Comparison of ENCODE assay signal across 17 cellular contexts in the genomic region with DNA sequence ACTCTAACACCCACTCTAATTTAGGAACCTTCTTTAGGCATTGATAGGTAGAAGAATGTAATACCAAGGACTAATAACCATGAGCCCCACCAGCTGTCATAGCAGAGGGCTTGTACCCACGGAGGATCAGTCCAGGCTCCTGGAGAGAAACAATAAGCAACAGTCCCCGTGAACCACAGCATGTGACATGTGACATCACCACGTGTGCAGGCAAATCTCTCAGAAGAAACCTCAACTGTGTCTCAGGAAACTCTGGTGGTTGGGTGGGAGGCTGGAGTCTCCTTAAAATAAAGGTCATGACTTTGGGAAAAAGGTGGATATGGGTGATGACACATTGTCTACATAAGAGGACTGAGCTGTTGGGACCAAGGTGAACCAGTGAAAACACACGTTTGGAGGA.
DNase-seq lines count a peak whose midpoint lies in the region; ATAC-seq, FAIRE-seq and TF ChIP-seq lines count a peak whose summit lies in the region.
"Had no signal": no experiment of that assay in that cellular context is flagged by ENCODE, and none has a peak within 500 bp of the region (broad histone marks: within the 10 kb centered on the region; RNA-seq: fewer than 3 reads in every experiment).

No MANE protein-coding gene starts in this region.

- H3K27ac Mint-ChIP-seq in endodermal cell = no peak overlapping the region
- H3K27ac Mint-ChIP-seq: CD4-positive, CD25-positive, alpha-beta regulatory T cell had no signal

- H3K9me3 ChIP-seq in HepG2 (ENCODE audit: low read length) = no peaks in the 10 kb centered on the region
- no peaks in the 10 kb centered on the region for H3K9me3 ChIP-seq in right lobe of liver
- no peaks in the 10 kb centered on the region for H3K9me3 ChIP-seq in endodermal cell (ENCODE audit: control insufficient read depth, low read length)
- H3K9me3 ChIP-seq in gastroesophageal sphincter = no peaks in the 10 kb centered on the region
- H3K9me3 ChIP-seq: BLaER1 treated with 17β-estradiol and CSF1 and Interleukin-3, amounts not matched to agents 10 nM and 100 nM; HAP-1 had no signal

- TF ChIP-seq POLR2A in HepG2 (IDR thresholded peaks at IDR 0.05; ENCODE audit: insufficient read depth in 1 of 2, low read depth in 2 of 2, low read length in 2 of 2) (no peak), right lobe of liver (IDR thresholded peaks at IDR 0.05) (no peak), gastroesophageal sphincter (IDR thresholded peaks at IDR 0.05) (no peak)

- intact Hi-C loops in HepG2 (cut with micrococcal nuclease; ENCODE audit: unreplicated experiment) = no loop called here
- intact Hi-C loops in right lobe of liver (cut with DNase I) = no loop called here

- ATAC-seq in HepG2 = no peak
- ATAC-seq in right lobe of liver = no peak
- no peak for ATAC-seq in gastroesophageal sphincter

- H3K4me2 ChIP-seq in HepG2 (ENCODE audit: low read depth, low read length) = no peak overlapping the region
- H3K4me2 ChIP-seq: BLaER1 treated with 17β-estradiol and CSF1 and Interleukin-3, amounts not matched to agents 10 nM and 100 nM had no signal

- H2AFZ ChIP-seq in HepG2 (ENCODE audit: low read length) = no peak overlapping the region

- H3K4me3 Mint-ChIP-seq in endodermal cell = no peak overlapping the region
- H3K4me3 Mint-ChIP-seq: CD4-positive, CD25-positive, alpha-beta regulatory T cell had no signal

- H3K9me3 Mint-ChIP-seq in endodermal cell = no peaks in the 10 kb centered on the region

- no peaks in the 10 kb centered on the region for H4K20me1 ChIP-seq in HepG2 (ENCODE audit: insufficient read depth, low read length)
- H4K20me1 ChIP-seq: BLaER1 treated with 17β-estradiol and CSF1 and Interleukin-3, amounts not matched to agents 10 nM and 100 nM had no signal

- H3K27me3 Mint-ChIP-seq in endodermal cell (ENCODE audit: insufficient read depth) = no peaks in the 10 kb centered on the region
- H3K27me3 Mint-ChIP-seq: CD4-positive, CD25-positive, alpha-beta regulatory T cell had no signal

- no peak for FAIRE-seq in HepG2 (lab: Jason Lieb, UNC)
- FAIRE-seq: GM19239, H1 had no signal

- H3K36me3 ChIP-seq in HepG2 (replicated peaks in 1 of 2; ENCODE audit: control insufficient read depth in 1 of 2, insufficient read depth in 2 of 2, low read length in 2 of 2) (no peaks in the 10 kb centered on the region), right lobe of liver (no peaks in the 10 kb centered on the region), endodermal cell (ENCODE audit: control insufficient read depth, insufficient read depth, low read length) (no peaks in the 10 kb centered on the region), gastroesophageal sphincter (no peaks in the 10 kb centered on the region)
- H3K36me3 ChIP-seq: BLaER1 treated with 17β-estradiol and CSF1 and Interleukin-3, amounts not matched to agents 10 nM and 100 nM; HAP-1 had no signal

- H3K36me3 Mint-ChIP-seq in endodermal cell (ENCODE audit: low read depth) = no peaks in the 10 kb centered on the region
- H3K36me3 Mint-ChIP-seq: CD4-positive, CD25-positive, alpha-beta regulatory T cell had no signal

- H3K4me3 ChIP-seq in HepG2 (replicated peaks in 1 of 3; ENCODE audit: insufficient read depth in 1 of 3, low read depth in 2 of 3, low read length in 3 of 3) = no peak overlapping the region
- no peak overlapping the region for H3K4me3 ChIP-seq in right lobe of liver
- no peak overlapping the region for H3K4me3 ChIP-seq in endodermal cell (ENCODE audit: low read length)
- no peak overlapping the region for H3K4me3 ChIP-seq in gastroesophageal sphincter
- H3K4me3 ChIP-seq: BLaER1 treated with 17β-estradiol and CSF1 and Interleukin-3, amounts not matched to agents 10 nM and 100 nM; HAP-1 had no signal

- no peaks in the 10 kb centered on the region for H3K4me1 Mint-ChIP-seq in endodermal cell
- H3K4me1 Mint-ChIP-seq: CD4-positive, CD25-positive, alpha-beta regulatory T cell had no signal

- CTCF ChIA-PET in HepG2 (lab: Yijun Ruan, JAX; ENCODE audit: low intra/inter-chr PET ratio, low total read pairs) = no interaction called here

- in situ Hi-C loops in HepG2 (cut with HindIII; ENCODE audit: extremely low pct_ligation_motif_present, low pct_unique_long_range_greater_than_20kb) = no loop called here

- no peak for TF ChIP-seq RAD21 in HepG2 (CRISPR knock-in tag; IDR thresholded peaks at IDR 0.05)

- TF ChIP-seq CTCF in HepG2 (CRISPR knock-in tag; IDR thresholded peaks at IDR 0.05) (no peak), right lobe of liver (IDR thresholded peaks at IDR 0.05) (no peak), endodermal cell (conservative IDR thresholded peaks at IDR 0.05) (no peak), gastroesophageal sphincter (IDR thresholded peaks at IDR 0.05) (no peak)

- POLR2A ChIA-PET in HepG2 (lab: Yijun Ruan, JAX) = no interaction called here

- H3K9ac ChIP-seq in HepG2 (ENCODE audit: insufficient read depth, low read depth, low read length) (no peak overlapping the region), endodermal cell (ENCODE audit: extremely low read depth, low read length, poor library complexity, severe bottlenecking) (no peak overlapping the region)
- H3K9ac ChIP-seq: BLaER1 treated with 17β-estradiol and CSF1 and Interleukin-3, amounts not matched to agents 10 nM and 100 nM had no signal

- BruUV-seq in HepG2 (replicated peaks; lab: Mats Ljungman, UMichigan) = no TSS peak

- H3K27me3 ChIP-seq in HepG2 (ENCODE audit: control insufficient read depth in 1 of 2, insufficient read depth in 2 of 2, low read length in 2 of 2) = no peaks in the 10 kb centered on the region
- H3K27me3 ChIP-seq in right lobe of liver = no peaks in the 10 kb centered on the region
- no peaks in the 10 kb centered on the region for H3K27me3 ChIP-seq in endodermal cell (ENCODE audit: control insufficient read depth, insufficient read depth, low read length, poor library complexity, severe bottlenecking)
- H3K27me3 ChIP-seq in gastroesophageal sphincter = no peaks in the 10 kb centered on the region
- H3K27me3 ChIP-seq: BLaER1 treated with 17β-estradiol and CSF1 and Interleukin-3, amounts not matched to agents 10 nM and 100 nM had no signal

- DNase-seq in HepG2 (ENCODE audit: low spot score) = no peak
- no peak for DNase-seq in right lobe of liver
- peak; percentile 20 for DNase-seq in endodermal cell
- DNase-seq in ureter (ENCODE audit: low spot score) = peak; percentile 14
- DNase-seq in hippocampal formation (lab: John Stamatoyannopoulos, UW) = no peak
- DNase-seq in HK-2 (ENCODE audit: unreplicated experiment) = no peak
- DNase-seq: AML-193; CD4-positive, CD25-positive, alpha-beta regulatory T cell; DMS53; GF-D8 had no signal

- 0 out of 2 replicates have a peak, but pooled peaks cover 16% of the 10 kb centered on the region for H3K4me1 ChIP-seq in HepG2 (ENCODE audit: insufficient read depth, low read length)
- H3K4me1 ChIP-seq in right lobe of liver = no peaks in the 10 kb centered on the region
- H3K4me1 ChIP-seq in endodermal cell (ENCODE audit: control insufficient read depth, insufficient read depth, low read length) = no peaks in the 10 kb centered on the region
- H3K4me1 ChIP-seq in gastroesophageal sphincter = no peaks in the 10 kb centered on the region
- H3K4me1 ChIP-seq: BLaER1 treated with 17β-estradiol and CSF1 and Interleukin-3, amounts not matched to agents 10 nM and 100 nM; HAP-1 had no signal

- TF ChIP-seq EP300 in HepG2 (IDR thresholded peaks at IDR 0.05; ENCODE audit: low read depth in 2 of 2, low read length in 2 of 2) (no peak), HepG2 (CRISPR knock-in tag; IDR thresholded peaks at IDR 0.05; ENCODE audit: borderline replicate concordance) (no peak), gastroesophageal sphincter (IDR thresholded peaks at IDR 0.05) (no peak)

- no peaks in the 10 kb centered on the region for H3K79me2 ChIP-seq in HepG2 (ENCODE audit: insufficient read depth, low read length)

- H3K27ac ChIP-seq in HepG2 (ENCODE audit: extremely low read length, insufficient read depth, low read length) (no peak overlapping the region), right lobe of liver (no peak overlapping the region), endodermal cell (ENCODE audit: low read depth, low read length) (no peak overlapping the region), gastroesophageal sphincter (no peak overlapping the region)
- H3K27ac ChIP-seq: 22Rv1; BLaER1 treated with 17β-estradiol and CSF1 and Interleukin-3, amounts not matched to agents 10 nM and 100 nM; HL-60 had no signal

- 63% methylated on average over 4 of the region's 4 CpGs for WGBS in HepG2 (ENCODE audit: low lambda C conversion rate)
- 39% methylated on average over 4 of the region's 4 CpGs for WGBS in right lobe of liver (ENCODE audit: insufficient coverage, low coverage, low lambda C conversion rate, missing lambda C conversion rate)
- WGBS in endodermal cell (ENCODE audit: insufficient coverage in 1 of 2, insufficient read length in 1 of 2), 2 experiments = 91% methylated on average over 4 of the region's 4 CpGs; no CpG with 5 or more reads in 1 of the 2 experiments
- 29 to 61% methylated on average over 1 to 3 of the region's 4 CpGs for WGBS in gastroesophageal sphincter (ENCODE audit: low coverage in 1 of 2), 2 donors

TF ChIP-seq in HepG2, 621 proteins besides CTCF, POLR2A, EP300 and RAD21:
- TF ChIP-seq, protein P1, sequence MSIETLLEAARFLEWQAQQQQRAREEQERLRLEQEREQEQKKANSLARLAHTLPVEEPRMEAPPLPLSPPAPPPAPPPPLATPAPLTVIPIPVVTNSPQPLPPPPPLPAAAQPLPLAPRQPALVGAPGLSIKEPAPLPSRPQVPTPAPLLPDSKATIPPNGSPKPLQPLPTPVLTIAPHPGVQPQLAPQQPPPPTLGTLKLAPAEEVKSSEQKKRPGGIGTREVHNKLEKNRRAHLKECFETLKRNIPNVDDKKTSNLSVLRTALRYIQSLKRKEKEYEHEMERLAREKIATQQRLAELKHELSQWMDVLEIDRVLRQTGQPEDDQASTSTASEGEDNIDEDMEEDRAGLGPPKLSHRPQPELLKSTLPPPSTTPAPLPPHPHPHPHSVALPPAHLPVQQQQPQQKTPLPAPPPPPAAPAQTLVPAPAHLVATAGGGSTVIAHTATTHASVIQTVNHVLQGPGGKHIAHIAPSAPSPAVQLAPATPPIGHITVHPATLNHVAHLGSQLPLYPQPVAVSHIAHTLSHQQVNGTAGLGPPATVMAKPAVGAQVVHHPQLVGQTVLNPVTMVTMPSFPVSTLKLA (IDR thresholded peaks at IDR 0.05) = peak; percentile 57
- TF ChIP-seq ZNF124 (CRISPR knock-in tag; IDR thresholded peaks at IDR 0.05) = no peak

Comparison
In these comparisons a context has a peak if more than half of its experiments do, and no peak if none do; other contexts are left out.
1. DNase-seq: peak in endodermal cell (single experiment) and ureter (single experiment); none in HepG2 (single experiment), right lobe of liver (0 of 3), hippocampal formation (0 of 2) and HK-2 (single experiment).